1 cellular context compared by ENCODE assay signal in the genomic region with DNA sequence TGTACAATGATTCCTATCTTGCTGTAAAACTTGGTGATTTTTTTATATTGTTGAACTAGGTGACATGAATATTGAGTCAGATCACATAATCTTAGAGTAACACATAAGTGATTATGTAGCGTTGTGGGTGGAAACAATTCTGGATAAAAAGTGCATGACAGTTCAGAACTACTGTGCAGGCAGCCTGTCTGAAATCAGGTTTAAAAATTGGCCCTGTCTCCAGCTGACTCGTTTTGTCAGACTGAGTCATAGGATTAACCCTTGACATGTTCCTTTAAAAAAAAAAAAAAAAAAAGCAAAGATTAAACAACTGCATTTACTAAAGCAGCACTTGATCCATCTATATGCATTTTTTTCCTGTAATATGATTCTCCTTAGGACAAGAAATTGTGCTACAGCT.
TF ChIP-seq lines count a peak whose summit lies in the region.

No MANE protein-coding gene starts in this region.

TF ChIP-seq in HepG2, 621 proteins besides CTCF, POLR2A, EP300 and RAD21 (continued from another document):
- TF ChIP-seq STAT6 (CRISPR knock-in tag; IDR thresholded peaks at IDR 0.05; ENCODE audit: borderline replicate concordance), result no peak
- TF ChIP-seq ZNF746 (CRISPR knock-in tag; IDR thresholded peaks at IDR 0.05), result no peak
- no peak for TF ChIP-seq MEIS1 (CRISPR knock-in tag; IDR thresholded peaks at IDR 0.05; ENCODE audit: borderline replicate concordance)
